Comparison of ENCODE assay signal across 7 cellular contexts in the genomic region with DNA sequence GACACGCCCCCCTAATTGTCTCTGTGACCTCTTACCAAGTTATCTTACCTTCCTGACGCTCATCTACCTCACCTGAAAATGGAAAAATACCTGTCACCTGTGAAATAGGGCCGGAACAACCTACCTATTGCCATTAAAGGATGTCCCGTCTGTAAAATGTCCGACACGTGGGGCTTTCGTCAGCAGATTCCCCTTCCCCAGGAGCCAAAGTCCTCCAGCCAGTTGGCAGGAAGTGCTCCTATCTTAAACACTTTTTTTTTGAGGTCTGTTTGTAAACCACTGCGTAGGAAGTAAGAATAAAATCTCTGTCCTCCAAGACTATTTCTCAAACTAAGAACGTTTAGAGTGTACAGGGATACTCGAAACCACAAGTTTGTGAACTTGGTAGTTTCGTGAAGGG. TPM values are rescaled to one million over a fixed set of nuclear protein-coding genes. Genes with fewer than 3 reads are reported as not detected.
DNase-seq lines count a peak whose midpoint lies in the region; TF ChIP-seq lines count a peak whose summit lies in the region.
"Not testable (repeated sequence)": the region's sequence is repeated elsewhere in the genome, so short reads cannot be mapped to it uniquely, and the experiment has no call there.

No MANE protein-coding gene starts in this region.

- H4K91ac ChIP-seq in mesenchymal stem cell (ENCODE audit: low read length), result not testable (repeated sequence)

- H3K4ac ChIP-seq in mesenchymal stem cell (ENCODE audit: low read depth in 1 of 2, low read length in 2 of 2), result not testable (repeated sequence)

- not testable (repeated sequence) for H3K79me1 ChIP-seq in mesenchymal stem cell (replicated peaks; ENCODE audit: low read length, poor library complexity, severe bottlenecking)

- H3K4me1 ChIP-seq in OCI-LY3 (ENCODE audit: low read length); adipocyte (ENCODE audit: control insufficient read depth, insufficient read depth, low read length); mesenchymal stem cell (ENCODE audit: control insufficient read depth, insufficient read depth, low read depth, low read length); smooth muscle cell (ENCODE audit: low read depth): not testable (repeated sequence)

- peak; percentile 2 to 7 for DNase-seq in activated CD4-positive, alpha-beta T cell treated with anti-CD3 and anti-CD28 coated beads, Interleukin-2, amount 50 U/mL, for 4 hours
- DNase-seq in adipocyte (ENCODE audit: low read depth); epithelial cell of esophagus (ENCODE audit: low read depth); mesenchymal stem cell; smooth muscle cell (lab: John Stamatoyannopoulos, UW; ENCODE audit: unreplicated experiment): not testable (repeated sequence)

- 3% methylated on average over 5 of the region's 11 CpGs for WGBS in mesenchymal stem cell
- 2% methylated on average over 7 of the region's 11 CpGs for WGBS in smooth muscle cell (ENCODE audit: low lambda C conversion rate)

- not testable (repeated sequence) for H3K9me3 ChIP-seq in OCI-LY3 (ENCODE audit: insufficient read depth, low read length); adipocyte (ENCODE audit: control insufficient read depth, low read length); mesenchymal stem cell (ENCODE audit: control insufficient read depth, low read length); smooth muscle cell (replicated peaks; ENCODE audit: low read depth)

- H3K23ac ChIP-seq in mesenchymal stem cell (ENCODE audit: low read length in 2 of 2), result not testable (repeated sequence)

- H2BK5ac ChIP-seq in mesenchymal stem cell (ENCODE audit: low read depth, low read length, poor library complexity, severe bottlenecking), result not testable (repeated sequence)

- H3K4me3 ChIP-seq in GM12875 (ENCODE audit: low read depth, low read length) (peak overlapping the region; percentile 23), OCI-LY3 (ENCODE audit: low read length) (peak overlapping the region; percentile 69), adipocyte (ENCODE audit: low read length) (peak overlapping the region; percentile 59), epithelial cell of esophagus (ENCODE audit: low read length) (peak overlapping the region; percentile 48), mesenchymal stem cell (ENCODE audit: insufficient read depth in 1 of 2, low read depth in 1 of 2, low read length in 2 of 2) (peak overlapping the region in 1 of 2 experiments; percentile 65), smooth muscle cell (peak overlapping the region; percentile 41)

- H2BK15ac ChIP-seq in mesenchymal stem cell (ENCODE audit: low read depth, poor library complexity, severe bottlenecking), result not testable (repeated sequence)

- H2BK120ac ChIP-seq in mesenchymal stem cell (ENCODE audit: low read depth, low read length), result not testable (repeated sequence)

- H2BK12ac ChIP-seq in mesenchymal stem cell (ENCODE audit: low read length in 2 of 2), result not testable (repeated sequence)

- not testable (repeated sequence) for H4K20me1 ChIP-seq in OCI-LY3 (ENCODE audit: insufficient read depth, low read length); smooth muscle cell (ENCODE audit: low read depth)

- H3K18ac ChIP-seq in mesenchymal stem cell (ENCODE audit: low read depth in 1 of 2, low read length in 2 of 2), result not testable (repeated sequence)

- not testable (repeated sequence) for H3K79me2 ChIP-seq in OCI-LY3 (ENCODE audit: low read length); smooth muscle cell (ENCODE audit: low read depth)

- not testable (repeated sequence) for H3K14ac ChIP-seq in mesenchymal stem cell (ENCODE audit: low read length in 2 of 2)

- not testable (repeated sequence) for H3K27me3 ChIP-seq in OCI-LY3 (ENCODE audit: low read depth, low read length); adipocyte (replicated peaks; ENCODE audit: control insufficient read depth, insufficient read depth, low read length); mesenchymal stem cell (ENCODE audit: control insufficient read depth in 1 of 2, insufficient read depth in 1 of 2, low read length in 2 of 2); smooth muscle cell (ENCODE audit: low read depth)

- H3K4me2 ChIP-seq in OCI-LY3 (ENCODE audit: low read length), result peak overlapping the region; percentile 40; the same call in 1 of the 2 replicates
- H3K4me2 ChIP-seq in mesenchymal stem cell (ENCODE audit: low read length, poor library complexity, severe bottlenecking), result peak overlapping the region; percentile 56
- H3K4me2 ChIP-seq in smooth muscle cell, result peak overlapping the region; percentile 81

- H3K9ac ChIP-seq in OCI-LY3 (ENCODE audit: low read length); adipocyte (ENCODE audit: low read length): not testable (repeated sequence)
- H3K9ac ChIP-seq in mesenchymal stem cell (ENCODE audit: low read length) (peak overlapping the region; percentile 69), smooth muscle cell (ENCODE audit: low read depth) (peak overlapping the region; percentile 18)

- not testable (repeated sequence) for H2AFZ ChIP-seq in OCI-LY3 (ENCODE audit: low read depth, low read length); mesenchymal stem cell (ENCODE audit: low read depth, low read length)
- H2AFZ ChIP-seq in smooth muscle cell (ENCODE audit: low read depth), result peak overlapping the region; percentile 39

- H3K27ac ChIP-seq in OCI-LY3 (ENCODE audit: low read length); mesenchymal stem cell (ENCODE audit: low read length, poor library complexity, severe bottlenecking); smooth muscle cell (ENCODE audit: low read depth): not testable (repeated sequence)

- H3F3A ChIP-seq in smooth muscle cell (ENCODE audit: low read depth), result not testable (repeated sequence)

- not testable (repeated sequence) for H3K36me3 ChIP-seq in OCI-LY3 (replicated peaks; ENCODE audit: low read depth, low read length); adipocyte (ENCODE audit: control insufficient read depth, insufficient read depth, low read length, severe bottlenecking); mesenchymal stem cell (ENCODE audit: control insufficient read depth in 1 of 2, insufficient read depth in 2 of 2, low read depth in 1 of 2, low read length in 2 of 2); smooth muscle cell (ENCODE audit: low read depth)

- not testable (repeated sequence) for TF ChIP-seq CTCF in GM12875 (IDR thresholded peaks at IDR 0.05; ENCODE audit: borderline replicate concordance, insufficient read depth, low read depth, low read length); OCI-LY3 (IDR thresholded peaks at IDR 0.05; ENCODE audit: low read depth, low read length); epithelial cell of esophagus (IDR thresholded peaks at IDR 0.05; ENCODE audit: insufficient read depth, low read depth, low read length, missing control alignments); smooth muscle cell (IDR thresholded peaks at IDR 0.05; ENCODE audit: borderline replicate concordance, insufficient read depth, poor library complexity, severe bottlenecking)

- not testable (repeated sequence) for H2AK5ac ChIP-seq in mesenchymal stem cell (ENCODE audit: low read length, severe bottlenecking)

- not testable (repeated sequence) for H4K8ac ChIP-seq in mesenchymal stem cell (ENCODE audit: low read length)

RNA-seq across cellular contexts. Expression of a gene that starts 0.7 kb away (rescaled TPM):
- polyA plus RNA-seq in mesenchymal stem cell (2013, experiment 1 of 2), result 20.9 TPM
- 21.6 TPM for polyA plus RNA-seq in mesenchymal stem cell (2013, experiment 2 of 2)
- total RNA-seq in smooth muscle cell, result 44.5 and 50.7 TPM in 2 replicates
- polyA plus RNA-seq in smooth muscle cell, result 49.0 and 50.2 TPM in 2 replicates
